1 cellular context compared by ENCODE assay signal in genomic region chr1:26291939-26292338, GRCh38.
TF ChIP-seq lines count a peak whose summit lies in the region.

No MANE protein-coding gene starts in this region.

TF ChIP-seq in HepG2, 621 proteins besides CTCF, POLR2A, EP300 and RAD21:
- TF ChIP-seq ZNF629 (CRISPR knock-in tag; conservative IDR thresholded peaks at IDR 0.05) (0 out of 2 replicates have a peak, but pooled peaks have one; percentile 30), HDAC2 (CRISPR knock-in tag; IDR thresholded peaks at IDR 0.05) (no peak)
